19 cellular contexts compared by ENCODE assay signal in genomic region chr6:149903938-149904611, GRCh38. TPM values are rescaled to one million over a fixed set of nuclear protein-coding genes. Genes with fewer than 3 reads are reported as not detected.
A peak's percentile ranks its signal among the peaks of the same experiment; 100 is the strongest.
DNase-seq lines count a peak whose midpoint lies in the region; ATAC-seq and TF ChIP-seq lines count a peak whose summit lies in the region.
"Had no signal": no experiment of that assay in that cellular context is flagged by ENCODE, and none has a peak within 500 bp of the region (broad histone marks: within the 10 kb centered on the region; RNA-seq: fewer than 3 reads in every experiment).

No MANE protein-coding gene starts in this region.

- no peak for ATAC-seq in GM19324 (IDR thresholded peaks at IDR 0.05; ENCODE audit: low FRiP score, unreplicated experiment)
- ATAC-seq in GM18867 (IDR thresholded peaks at IDR 0.05; ENCODE audit: unreplicated experiment), result no peak
- ATAC-seq: activated CD8-positive, alpha-beta memory T cell treated with anti-CD3 and anti-CD28 coated beads, Interleukin-2, amount 10 ng/mL, durations not matched to agents 7 days and 5 days had no signal

- H4K20me1 ChIP-seq in neural progenitor cell (ENCODE audit: low read depth), result no peaks in the 10 kb centered on the region

- H3K36me3 ChIP-seq in neural progenitor cell, result no peaks in the 10 kb centered on the region
- H3K36me3 ChIP-seq: esophagus muscularis mucosa had no signal

- H3F3A ChIP-seq in neural progenitor cell (ENCODE audit: low read depth), result no peaks in the 10 kb centered on the region

- H3K4me1 ChIP-seq in neural progenitor cell, result no peaks in the 10 kb centered on the region
- H3K4me1 ChIP-seq: Caco-2, esophagus muscularis mucosa had no signal

- H3K27ac Mint-ChIP-seq in neural progenitor cell, result no peak overlapping the region
- H3K27ac Mint-ChIP-seq: activated CD8-positive, alpha-beta memory T cell treated with anti-CD3 and anti-CD28 coated beads, Interleukin-2, amount 10 ng/mL, durations not matched to agents 7 days and 5 days had no signal

- H3K79me2 ChIP-seq in neural progenitor cell (ENCODE audit: low read depth), result no peaks in the 10 kb centered on the region

- H3K27me3 Mint-ChIP-seq in neural progenitor cell (ENCODE audit: insufficient read depth, low read depth), result peaks cover 8% of the 10 kb centered on the region

- H3K27me3 ChIP-seq in neural progenitor cell, result no peaks in the 10 kb centered on the region
- H3K27me3 ChIP-seq: esophagus muscularis mucosa had no signal

- H3K9me3 Mint-ChIP-seq in neural progenitor cell, result peaks cover 14% of the 10 kb centered on the region

- H3K4me2 ChIP-seq in neural progenitor cell, result no peak overlapping the region

- no peak overlapping the region for H2AFZ ChIP-seq in neural progenitor cell (replicated peaks)

- H3K9me3 ChIP-seq in neural progenitor cell (ENCODE audit: low read depth), result no peaks in the 10 kb centered on the region
- H3K9me3 ChIP-seq: Caco-2 had no signal

- H3K4me1 Mint-ChIP-seq in neural progenitor cell, result no peaks in the 10 kb centered on the region
- H3K4me1 Mint-ChIP-seq: activated CD8-positive, alpha-beta memory T cell treated with anti-CD3 and anti-CD28 coated beads, Interleukin-2, amount 10 ng/mL, durations not matched to agents 7 days and 5 days; neural crest cell had no signal

- no peak overlapping the region for H3K9ac ChIP-seq in neural progenitor cell

- peak; percentile 53 for DNase-seq in DMS153 (lab: John Stamatoyannopoulos, UW)
- no peak for DNase-seq in DMS153 treated with DMSO at 0.1 percent for 48 hours (lab: John Stamatoyannopoulos, UW; ENCODE audit: unreplicated experiment)
- DNase-seq in NCI-H1417 (lab: John Stamatoyannopoulos, UW), result peak; percentile 64 to 88 (median 73)
- peak; percentile 85 for DNase-seq in NCI-H69 (lab: John Stamatoyannopoulos, UW)
- DNase-seq in neural progenitor cell (ENCODE audit: low spot score), result peak; percentile 23
- DNase-seq in SK-N-DZ (ENCODE audit: low spot score), result no peak
- DNase-seq: activated CD4-positive, CD25-positive, alpha-beta regulatory T cell treated with anti-CD3 and anti-CD28 coated beads, Interleukin-2, amount 50 U/mL, for 72 hours; activated CD8-positive, alpha-beta memory T cell treated with anti-CD3 and anti-CD28 coated beads, Interleukin-2, amount 10 ng/mL, durations not matched to agents 7 days and 5 days; activated gamma-delta T cell treated with Interleukin-2 at 50 U/mL for 16 hours; caudate nucleus; NCI-H1930 had no signal

- peaks cover 3% of the 10 kb centered on the region for H3K36me3 Mint-ChIP-seq in neural progenitor cell

- no peak overlapping the region for H3K27ac ChIP-seq in neural progenitor cell
- H3K27ac ChIP-seq: 22Rv1, esophagus muscularis mucosa had no signal

- no peak overlapping the region for H3K4me3 Mint-ChIP-seq in neural progenitor cell
- H3K4me3 Mint-ChIP-seq: activated CD8-positive, alpha-beta memory T cell treated with anti-CD3 and anti-CD28 coated beads, Interleukin-2, amount 10 ng/mL, durations not matched to agents 7 days and 5 days; neural crest cell had no signal

- no peak overlapping the region for H3K4me3 ChIP-seq in neural progenitor cell
- H3K4me3 ChIP-seq: esophagus muscularis mucosa had no signal

- TF ChIP-seq CTCF in neural progenitor cell (IDR thresholded peaks at IDR 0.05), result no peak

RNA-seq across cellular contexts. Expression of gene RAET1E, which starts 6.2 kb away (rescaled TPM):
- total RNA-seq in neural progenitor cell (ENCODE audit: low replicate concordance), result not detected in 2 replicates
- not detected in 2 replicates for polyA plus RNA-seq in SK-N-DZ (2014; cell fraction: cytosol; rRNA removed)
- polyA plus RNA-seq in SK-N-DZ (2014; cell fraction: nucleus; rRNA removed), result not detected in 2 replicates
- total RNA-seq: activated CD8-positive, alpha-beta memory T cell treated with anti-CD3 and anti-CD28 coated beads, Interleukin-2, amount 10 ng/mL, durations not matched to agents 7 days and 5 days; Caco-2; G401; neural crest cell had no signal

RNA-seq across cellular contexts. Expression of gene RAET1G, which starts 18.8 kb away (rescaled TPM):
- not detected in 2 replicates for total RNA-seq in neural progenitor cell (ENCODE audit: low replicate concordance)
- polyA plus RNA-seq in SK-N-DZ (2014; cell fraction: cytosol; rRNA removed), result 0.17 and 0.23 TPM in 2 replicates
- not detected in 2 replicates for polyA plus RNA-seq in SK-N-DZ (2014; cell fraction: nucleus; rRNA removed)
- total RNA-seq: activated CD8-positive, alpha-beta memory T cell treated with anti-CD3 and anti-CD28 coated beads, Interleukin-2, amount 10 ng/mL, durations not matched to agents 7 days and 5 days; Caco-2; G401; neural crest cell had no signal

RNA-seq across cellular contexts. Expression of gene ULBP2, which starts 37.7 kb away (rescaled TPM):
- not detected in 2 replicates for total RNA-seq in neural progenitor cell (ENCODE audit: low replicate concordance)
- 2.0 and 2.6 TPM in 2 replicates for polyA plus RNA-seq in SK-N-DZ (2014; cell fraction: cytosol; rRNA removed)
- polyA plus RNA-seq in SK-N-DZ (2014; cell fraction: nucleus; rRNA removed), result 1.7 and 2.3 TPM in 2 replicates

RNA-seq across cellular contexts. Expression of gene LRP11, which starts 39.9 kb away (rescaled TPM):
- total RNA-seq in neural progenitor cell (ENCODE audit: low replicate concordance), result 2.2 and 2.8 TPM in 2 replicates
- polyA plus RNA-seq in SK-N-DZ (2014; cell fraction: cytosol; rRNA removed), result 21.8 and 25.4 TPM in 2 replicates
- 15.9 and 19.2 TPM in 2 replicates for polyA plus RNA-seq in SK-N-DZ (2014; cell fraction: nucleus; rRNA removed)

RNA-seq across cellular contexts. Expression of gene ULBP1, which starts 59.7 kb away (rescaled TPM):
- total RNA-seq in neural progenitor cell (ENCODE audit: low replicate concordance), result 0.11 and 0.40 TPM in 2 replicates
- polyA plus RNA-seq in SK-N-DZ (2014; cell fraction: cytosol; rRNA removed), result 0.40 and 0.60 TPM in 2 replicates
- 0.64 and 0.92 TPM in 2 replicates for polyA plus RNA-seq in SK-N-DZ (2014; cell fraction: nucleus; rRNA removed)
- total RNA-seq: G401, MCF 10A had no signal

Comparison
In these comparisons a context has a peak if more than half of its experiments do, and no peak if none do; other contexts are left out.
1. DNase-seq: peak in DMS153 (single experiment), NCI-H1417 (3 of 3), NCI-H69 (single experiment) and neural progenitor cell (single experiment); none in DMS153 treated with DMSO at 0.1 percent for 48 hours (single experiment) and SK-N-DZ (single experiment).